Comparison of ENCODE assay signal across 8 cellular contexts in the genomic region with DNA sequence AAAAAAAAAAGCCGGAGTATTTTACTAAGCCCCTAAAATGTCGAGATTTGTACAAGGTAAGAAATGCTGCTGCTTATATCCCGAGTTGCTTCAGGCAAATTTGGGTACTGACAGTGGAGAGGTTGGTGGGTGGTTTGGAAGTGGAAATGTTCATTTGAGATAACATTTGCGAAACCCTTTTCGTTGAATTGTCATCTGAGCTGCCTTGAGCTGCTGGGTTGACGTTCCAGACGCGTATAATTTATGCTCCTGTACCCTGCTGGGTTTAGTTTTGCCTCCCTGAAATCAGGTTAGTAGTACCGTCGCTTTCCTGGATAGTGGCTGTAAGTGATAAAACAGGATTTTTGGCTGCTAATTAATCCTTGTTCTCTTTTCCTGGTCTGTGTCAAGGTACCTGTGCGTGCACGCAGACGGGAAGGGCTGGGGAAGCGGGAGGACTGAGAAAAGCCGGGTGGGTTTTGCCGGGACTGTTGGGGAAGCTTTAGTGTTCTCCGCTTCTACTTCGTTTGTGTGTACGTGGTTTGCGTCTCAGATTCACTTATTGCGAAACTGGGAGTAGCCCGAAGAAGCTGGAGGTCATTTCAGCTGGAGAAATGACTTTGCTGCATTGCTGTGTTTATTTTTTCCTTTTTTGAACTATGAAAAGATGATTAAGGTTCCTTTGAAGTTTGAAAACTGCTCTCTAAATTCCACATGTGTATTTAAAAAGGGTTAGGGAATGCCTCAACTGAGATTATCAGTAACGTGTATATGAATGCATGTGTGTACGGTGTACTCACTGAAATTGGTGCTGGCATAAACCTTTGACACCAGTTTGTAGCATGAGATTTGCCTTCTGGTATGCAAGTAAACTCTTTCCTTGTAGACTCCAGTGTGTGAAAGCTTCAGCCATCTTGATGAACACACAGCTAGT. TPM values are rescaled to one million over a fixed set of nuclear protein-coding genes. Genes with fewer than 3 reads are reported as not detected.
DNase-seq lines count a peak whose midpoint lies in the region; ATAC-seq and TF ChIP-seq lines count a peak whose summit lies in the region.

No MANE protein-coding gene starts in this region.

- POLR2A ChIA-PET in activated naive CD8-positive, alpha-beta T cell treated with anti-CD3 and anti-CD28 coated beads, Interleukin-2, amount 10 ng/mL, durations not matched to agents 7 days and 5 days (lab: Charles Lee) = interaction anchor here (0.6 to 7.6 kb wide), 14 partner anchors 13 to 682 kb away, joined by 3 to 286 read pairs (median 4); partner anchors contain the start of genes AFTPH, MDH1, VPS54 and WDPCP

- peak overlapping the region; percentile 54 for H3K4me3 ChIP-seq in cardiac muscle cell

- no peak for ATAC-seq in activated naive CD8-positive, alpha-beta T cell treated with anti-CD3 and anti-CD28 coated beads, Interleukin-2, amount 10 ng/mL, durations not matched to agents 7 days and 5 days (ENCODE audit: low read depth)
- ATAC-seq in GM19467 (IDR thresholded peaks at IDR 0.05; ENCODE audit: unreplicated experiment) (no peak), GM18861 (IDR thresholded peaks at IDR 0.05; ENCODE audit: unreplicated experiment) (no peak)

- peaks cover 2% of the 10 kb centered on the region for H3K27me3 Mint-ChIP-seq in activated naive CD8-positive, alpha-beta T cell treated with anti-CD3 and anti-CD28 coated beads, Interleukin-2, amount 10 ng/mL, durations not matched to agents 7 days and 5 days

- H3K9me3 Mint-ChIP-seq in activated naive CD8-positive, alpha-beta T cell treated with anti-CD3 and anti-CD28 coated beads, Interleukin-2, amount 10 ng/mL, durations not matched to agents 7 days and 5 days = peaks cover 6% of the 10 kb centered on the region

- peak overlapping the region; percentile 98 for H3K27ac Mint-ChIP-seq in activated naive CD8-positive, alpha-beta T cell treated with anti-CD3 and anti-CD28 coated beads, Interleukin-2, amount 10 ng/mL, durations not matched to agents 7 days and 5 days

- H3K4me1 Mint-ChIP-seq in activated naive CD8-positive, alpha-beta T cell treated with anti-CD3 and anti-CD28 coated beads, Interleukin-2, amount 10 ng/mL, durations not matched to agents 7 days and 5 days = peaks cover 37% of the 10 kb centered on the region

- H3K36me3 ChIP-seq in cardiac muscle cell = no peaks in the 10 kb centered on the region

- intact Hi-C loops in posterior vena cava (cut with DNase I) = loop anchor here in 1 of 2 donors (10.0 kb wide), 1 partner anchor 148 kb away; no protein-coding TSS in a partner anchor

- H3K36me3 Mint-ChIP-seq in activated naive CD8-positive, alpha-beta T cell treated with anti-CD3 and anti-CD28 coated beads, Interleukin-2, amount 10 ng/mL, durations not matched to agents 7 days and 5 days = peaks cover 47% of the 10 kb centered on the region

- TF ChIP-seq CTCF in cardiac muscle cell (IDR thresholded peaks at IDR 0.05; ENCODE audit: low read depth, low read length) = no peak

- H3K4me1 ChIP-seq in cardiac muscle cell (ENCODE audit: low read depth) = peaks cover 26% of the 10 kb centered on the region

- peak overlapping the region; percentile 93 for H3K27ac ChIP-seq in cardiac muscle cell

- H3K4me3 Mint-ChIP-seq in activated naive CD8-positive, alpha-beta T cell treated with anti-CD3 and anti-CD28 coated beads, Interleukin-2, amount 10 ng/mL, durations not matched to agents 7 days and 5 days = peak overlapping the region; percentile 95

- no peaks in the 10 kb centered on the region for H3K9me3 ChIP-seq in cardiac muscle cell (ENCODE audit: low read depth)

- peak; percentile 16 for DNase-seq in activated CD4-positive, alpha-beta T cell treated with anti-CD3 and anti-CD28 coated beads for 48 hours
- DNase-seq in activated CD4-positive, alpha-beta T cell treated with anti-CD3 and anti-CD28 coated beads, Interleukin-2, amount 50 U/mL, for 4 hours = no peak
- DNase-seq in NCI-H2171 (lab: John Stamatoyannopoulos, UW) = peak; percentile 11
- peak; percentile 37 for DNase-seq in activated naive CD8-positive, alpha-beta T cell treated with anti-CD3 and anti-CD28 coated beads, Interleukin-2, amount 10 ng/mL, durations not matched to agents 7 days and 5 days
- peak; percentile 61 to 77 for DNase-seq in cardiac muscle cell (ENCODE audit: low read depth in 1 of 2, low spot score in 1 of 2)
- DNase-seq in posterior vena cava (ENCODE audit: low spot score) = peak; percentile 77

- no peaks in the 10 kb centered on the region for H3K27me3 ChIP-seq in cardiac muscle cell

RNA-seq across cellular contexts. Expression of gene UGP2, which starts 0.7 kb away (rescaled TPM):
- 100 to 1,000 TPM; 127 to 139 TPM for total RNA-seq in activated naive CD8-positive, alpha-beta T cell treated with anti-CD3 and anti-CD28 coated beads, Interleukin-2, amount 10 ng/mL, durations not matched to agents 7 days and 5 days
- total RNA-seq in cardiac muscle cell (183 and 199 TPM in 2 replicates), posterior vena cava (100 to 1,000 TPM; 204 to 217 TPM)
- 327 and 344 TPM in 2 replicates for polyA plus RNA-seq in cardiac muscle cell

Comparison
In these comparisons a context has a peak if more than half of its experiments do, and no peak if none do; other contexts are left out.
1. DNase-seq: peak in activated CD4-positive, alpha-beta T cell treated with anti-CD3 and anti-CD28 coated beads for 48 hours (single experiment), NCI-H2171 (single experiment), activated naive CD8-positive, alpha-beta T cell treated with anti-CD3 and anti-CD28 coated beads, Interleukin-2, amount 10 ng/mL, durations not matched to agents 7 days and 5 days (single experiment), cardiac muscle cell (2 of 2) and posterior vena cava (single experiment); none in activated CD4-positive, alpha-beta T cell treated with anti-CD3 and anti-CD28 coated beads, Interleukin-2, amount 50 U/mL, for 4 hours (0 of 2).